ENCODE assay signal across 17 cellular contexts in the genomic region with DNA sequence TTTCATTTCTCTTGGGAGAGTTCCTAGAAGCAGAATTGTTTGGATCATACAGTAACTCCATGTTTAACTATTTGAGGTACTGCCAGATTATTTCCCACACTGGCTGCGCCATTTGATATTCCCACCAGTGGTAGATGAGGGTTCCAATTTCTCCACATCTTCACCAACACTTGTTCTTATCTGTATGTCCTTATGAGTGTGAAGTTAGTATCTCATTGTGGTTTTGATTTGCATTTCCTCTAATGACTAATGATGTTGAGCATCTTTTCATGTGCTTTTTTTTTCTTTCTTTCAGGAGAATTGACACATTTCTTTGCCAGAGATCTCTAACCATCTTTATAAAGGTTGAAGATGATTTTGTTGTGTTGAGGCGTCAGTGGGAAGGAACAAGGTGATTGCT. TPM values are rescaled to one million over a fixed set of nuclear protein-coding genes. Genes with fewer than 3 reads are reported as not detected.
A peak's percentile ranks its signal among the peaks of the same experiment; 100 is the strongest.
DNase-seq lines count a peak whose midpoint lies in the region; ATAC-seq and FAIRE-seq lines count a peak whose summit lies in the region.
"Had no signal": no experiment of that assay in that cellular context is flagged by ENCODE, and none has a peak within 500 bp of the region (broad histone marks: within the 10 kb centered on the region; RNA-seq: fewer than 3 reads in every experiment).

No MANE protein-coding gene starts in this region.

- intact Hi-C loops in activated T-helper 2 cell treated with anti-CD3 and anti-CD28 coated beads, Interferon-gamma antibody, Interleukin-2, Interleukin-4, amounts not matched to agents 10 μg/mL and 5 μg/mL and 100 μg/mL, durations not matched to agents 14 hours and 24 hours and 36 hours (cut with micrococcal nuclease) = loop anchor here (1.0 to 5.0 kb wide), 8 partner anchors 16 to 433 kb away; no protein-coding TSS in a partner anchor
- intact Hi-C loops in head of caudate nucleus (cut with DNase I) = loop anchor here (5.0 kb wide), 1 partner anchor 132 kb away; no protein-coding TSS in a partner anchor

- H3K36me3 Mint-ChIP-seq in activated naive CD4-positive, alpha-beta T cell treated with anti-CD3 and anti-CD28 coated beads, Interleukin-2, amount 50 U/mL, for 24 hours = peaks cover 11% of the 10 kb centered on the region
- peaks cover 9% of the 10 kb centered on the region for H3K36me3 Mint-ChIP-seq in activated T-helper 2 cell treated with anti-CD3 and anti-CD28 coated beads, Interferon-gamma antibody, Interleukin-2, Interleukin-4, amounts not matched to agents 10 μg/mL and 5 μg/mL and 100 μg/mL, durations not matched to agents 14 hours and 24 hours and 36 hours (ENCODE audit: low read depth)
- peaks cover 2 to 21% of the 10 kb centered on the region in 2 donors for H3K36me3 Mint-ChIP-seq in stimulated activated naive B cell treated with anti-CD40 and anti-IgM and Interleukin-4, amounts not matched to agents 10 μg/mL and 1 μg/mL and 100 μg/mL, for 72 hours
- H3K36me3 Mint-ChIP-seq: mesothelial cell of epicardium had no signal

- H3K27ac ChIP-seq in Karpas-422 (ENCODE audit: low read length) = 0 out of 2 replicates have a peak overlapping the region, but pooled peaks have one; percentile 16
- H3K27ac ChIP-seq: hepatocyte had no signal

- H3K27me3 Mint-ChIP-seq in activated naive CD4-positive, alpha-beta T cell treated with anti-CD3 and anti-CD28 coated beads, Interleukin-2, amount 50 U/mL, for 24 hours = no peaks in the 10 kb centered on the region
- H3K27me3 Mint-ChIP-seq in activated T-helper 2 cell treated with anti-CD3 and anti-CD28 coated beads, Interferon-gamma antibody, Interleukin-2, Interleukin-4, amounts not matched to agents 10 μg/mL and 5 μg/mL and 100 μg/mL, durations not matched to agents 14 hours and 24 hours and 36 hours (ENCODE audit: low read depth) = peaks cover 62% of the 10 kb centered on the region
- H3K27me3 Mint-ChIP-seq in stimulated activated naive B cell treated with anti-CD40 and anti-IgM and Interleukin-4, amounts not matched to agents 10 μg/mL and 1 μg/mL and 100 μg/mL, for 72 hours = no peaks in the 10 kb centered on the region

- H4K20me1 ChIP-seq in Karpas-422 (ENCODE audit: insufficient read depth, low read depth, low read length) = no peaks in the 10 kb centered on the region

- no peaks in the 10 kb centered on the region for H3K27me3 ChIP-seq in Karpas-422 (ENCODE audit: low read length)
- H3K27me3 ChIP-seq: hepatocyte had no signal

- H2AFZ ChIP-seq in Karpas-422 (ENCODE audit: low read length) = no peak overlapping the region
- H2AFZ ChIP-seq: hepatocyte had no signal

- no peaks in the 10 kb centered on the region for H3K36me3 ChIP-seq in Karpas-422 (ENCODE audit: insufficient read depth, low read length)

- H3K4me1 Mint-ChIP-seq in activated naive CD4-positive, alpha-beta T cell treated with anti-CD3 and anti-CD28 coated beads, Interleukin-2, amount 50 U/mL, for 24 hours = peaks cover 91% of the 10 kb centered on the region
- peaks cover 61% of the 10 kb centered on the region for H3K4me1 Mint-ChIP-seq in activated T-helper 2 cell treated with anti-CD3 and anti-CD28 coated beads, Interferon-gamma antibody, Interleukin-2, Interleukin-4, amounts not matched to agents 10 μg/mL and 5 μg/mL and 100 μg/mL, durations not matched to agents 14 hours and 24 hours and 36 hours (ENCODE audit: low read depth)
- H3K4me1 Mint-ChIP-seq in stimulated activated naive B cell treated with anti-CD40 and anti-IgM and Interleukin-4, amounts not matched to agents 10 μg/mL and 1 μg/mL and 100 μg/mL, for 72 hours = peaks cover 79 to 99% of the 10 kb centered on the region in 2 donors

- H3K9me3 ChIP-seq in Karpas-422 (ENCODE audit: low read length) = no peaks in the 10 kb centered on the region

- peak overlapping the region; percentile 63 for H3K27ac Mint-ChIP-seq in activated naive CD4-positive, alpha-beta T cell treated with anti-CD3 and anti-CD28 coated beads, Interleukin-2, amount 50 U/mL, for 24 hours
- peak overlapping the region; percentile 4 for H3K27ac Mint-ChIP-seq in activated T-helper 2 cell treated with anti-CD3 and anti-CD28 coated beads, Interferon-gamma antibody, Interleukin-2, Interleukin-4, amounts not matched to agents 10 μg/mL and 5 μg/mL and 100 μg/mL, durations not matched to agents 14 hours and 24 hours and 36 hours
- peak overlapping the region; percentile 81 for H3K27ac Mint-ChIP-seq in stimulated activated naive B cell treated with anti-CD40 and anti-IgM and Interleukin-4, amounts not matched to agents 10 μg/mL and 1 μg/mL and 100 μg/mL, for 72 hours
- H3K27ac Mint-ChIP-seq: endodermal cell, mesothelial cell of epicardium had no signal

- FAIRE-seq in RCC 7860 (lab: Jason Lieb, UNC) = no peak

- H3K9me3 Mint-ChIP-seq in activated naive CD4-positive, alpha-beta T cell treated with anti-CD3 and anti-CD28 coated beads, Interleukin-2, amount 50 U/mL, for 24 hours = no peaks in the 10 kb centered on the region
- H3K9me3 Mint-ChIP-seq in activated T-helper 2 cell treated with anti-CD3 and anti-CD28 coated beads, Interferon-gamma antibody, Interleukin-2, Interleukin-4, amounts not matched to agents 10 μg/mL and 5 μg/mL and 100 μg/mL, durations not matched to agents 14 hours and 24 hours and 36 hours = no peaks in the 10 kb centered on the region
- H3K9me3 Mint-ChIP-seq in stimulated activated naive B cell treated with anti-CD40 and anti-IgM and Interleukin-4, amounts not matched to agents 10 μg/mL and 1 μg/mL and 100 μg/mL, for 72 hours = no peaks in the 10 kb centered on the region
- H3K9me3 Mint-ChIP-seq: endodermal cell, mesothelial cell of epicardium had no signal

- 0 out of 2 replicates have a peak overlapping the region, but pooled peaks have one; percentile 3 for H3K4me3 ChIP-seq in Karpas-422 (ENCODE audit: low read length)
- H3K4me3 ChIP-seq: hepatocyte had no signal

- peak overlapping the region; percentile 48 for H3K4me2 ChIP-seq in Karpas-422 (ENCODE audit: low read depth, low read length, poor library complexity, severe bottlenecking)
- H3K4me2 ChIP-seq: hepatocyte had no signal

- peak overlapping the region; percentile 6 for H3K4me3 Mint-ChIP-seq in activated naive CD4-positive, alpha-beta T cell treated with anti-CD3 and anti-CD28 coated beads, Interleukin-2, amount 50 U/mL, for 24 hours
- H3K4me3 Mint-ChIP-seq in activated T-helper 2 cell treated with anti-CD3 and anti-CD28 coated beads, Interferon-gamma antibody, Interleukin-2, Interleukin-4, amounts not matched to agents 10 μg/mL and 5 μg/mL and 100 μg/mL, durations not matched to agents 14 hours and 24 hours and 36 hours (ENCODE audit: low read depth) = no peak overlapping the region
- peak overlapping the region; percentile 21 to 46 for H3K4me3 Mint-ChIP-seq in stimulated activated naive B cell treated with anti-CD40 and anti-IgM and Interleukin-4, amounts not matched to agents 10 μg/mL and 1 μg/mL and 100 μg/mL, for 72 hours
- H3K4me3 Mint-ChIP-seq: endodermal cell, mesothelial cell of epicardium had no signal

- no peaks in the 10 kb centered on the region for H3K9me2 ChIP-seq in Karpas-422 (replicated peaks; ENCODE audit: insufficient read depth, low read length)

- DNase-seq in activated naive CD4-positive, alpha-beta T cell (lab: John Stamatoyannopoulos, UW) = no peak
- DNase-seq in Karpas-422 = no peak
- DNase-seq in activated T-helper 2 cell treated with anti-CD3 and anti-CD28 coated beads, Interferon-gamma antibody, Interleukin-2, Interleukin-4, amounts not matched to agents 10 μg/mL and 5 μg/mL and 100 μg/mL, durations not matched to agents 14 hours and 24 hours and 36 hours (ENCODE audit: low spot score) = no peak
- no peak for DNase-seq in stimulated activated naive B cell treated with anti-CD40 and anti-IgM and Interleukin-4, amounts not matched to agents 10 μg/mL and 1 μg/mL and 100 μg/mL, for 72 hours
- DNase-seq in RCC 7860 (ENCODE audit: low spot score) = no peak
- no peak for DNase-seq in head of caudate nucleus
- DNase-seq: Calu3, endodermal cell, GDM1, HCEC 1CT, NCI-H187, NCI-H524 treated with DMSO at 0.1 percent for 48 hours, right cardiac atrium had no signal

- peaks cover 94% of the 10 kb centered on the region for H3K4me1 ChIP-seq in Karpas-422 (ENCODE audit: low read length)

- H3K79me2 ChIP-seq in Karpas-422 (ENCODE audit: low read length) = no peaks in the 10 kb centered on the region; the same call in 1 of the 2 replicates

- H3K9ac ChIP-seq in Karpas-422 (ENCODE audit: low read length) = no peak overlapping the region

- ATAC-seq in stimulated activated naive B cell treated with anti-CD40 and anti-IgM and Interleukin-4, amounts not matched to agents 10 μg/mL and 1 μg/mL and 100 μg/mL, for 72 hours (replicated peaks) = no peak
- ATAC-seq in HG03565 (IDR thresholded peaks at IDR 0.05; ENCODE audit: unreplicated experiment) = no peak
- ATAC-seq: right cardiac atrium had no signal

RNA-seq across cellular contexts. Expression of a gene that starts 4.1 kb away (rescaled TPM):
- 22.2 and 22.7 TPM in 2 replicates for total RNA-seq in Karpas-422 (2014; rRNA removed; shearing (Covaris generic); ENCODE audit: low replicate concordance)
- 14.0 and 14.1 TPM in 2 replicates for total RNA-seq in activated T-helper 2 cell treated with anti-CD3 and anti-CD28 coated beads, Interferon-gamma antibody, Interleukin-2, Interleukin-4, amounts not matched to agents 10 μg/mL and 5 μg/mL and 100 μg/mL, durations not matched to agents 14 hours and 24 hours and 36 hours

Comparison
In these comparisons a context has a peak if more than half of its experiments do, and no peak if none do; other contexts are left out.
1. H3K27ac Mint-ChIP-seq: peak in every context shown above with its lines; median percentile 81 in stimulated activated naive B cell treated with anti-CD40 and anti-IgM and Interleukin-4, amounts not matched to agents 10 μg/mL and 1 μg/mL and 100 μg/mL, for 72 hours; 63 in activated naive CD4-positive, alpha-beta T cell treated with anti-CD3 and anti-CD28 coated beads, Interleukin-2, amount 50 U/mL, for 24 hours; 4 in activated T-helper 2 cell treated with anti-CD3 and anti-CD28 coated beads, Interferon-gamma antibody, Interleukin-2, Interleukin-4, amounts not matched to agents 10 μg/mL and 5 μg/mL and 100 μg/mL, durations not matched to agents 14 hours and 24 hours and 36 hours.